ENCODE assay signal across 8 cellular contexts in genomic region chr16:69823831-69824563, GRCh38.
DNase-seq lines count a peak whose midpoint lies in the region; ATAC-seq and TF ChIP-seq lines count a peak whose summit lies in the region.

No MANE protein-coding gene starts in this region.

- no peaks in the 10 kb centered on the region for H3K27me3 ChIP-seq in H7 (ENCODE audit: control insufficient read depth, insufficient read depth, low read length)
- H3K27me3 ChIP-seq in ascending aorta = no peaks in the 10 kb centered on the region

- TF ChIP-seq CTCF in ascending aorta (IDR thresholded peaks at IDR 0.05) (no peak), natural killer cell (IDR thresholded peaks at IDR 0.05) (no peak)

- H3K4me3 Mint-ChIP-seq in natural killer cell = peak overlapping the region; percentile 41

- H3K27ac ChIP-seq in ascending aorta = peak overlapping the region; percentile 31 to 49

- H3K27ac Mint-ChIP-seq in natural killer cell = peak overlapping the region; percentile 24 to 30

- H3K36me3 ChIP-seq in H7 (replicated peaks; ENCODE audit: control insufficient read depth, insufficient read depth, low read length) = no peaks in the 10 kb centered on the region
- H3K36me3 ChIP-seq in ascending aorta = no peaks in the 10 kb centered on the region

- peak; percentile 27 for DNase-seq in H7
- no peak for DNase-seq in ascending aorta (ENCODE audit: low spot score in 2 of 2)
- DNase-seq in natural killer cell = no peak
- DNase-seq in SIG-M5 (lab: John Stamatoyannopoulos, UW) = no peak
- no peak for DNase-seq in NCI-H446 (lab: John Stamatoyannopoulos, UW)
- DNase-seq in LoVo (ENCODE audit: low spot score) = no peak

- no peaks in the 10 kb centered on the region for H3K27me3 Mint-ChIP-seq in natural killer cell (ENCODE audit: low read depth in 2 of 2)

- peaks cover 4 to 14% of the 10 kb centered on the region in 2 donors for H3K4me1 ChIP-seq in ascending aorta

- ATAC-seq in GM18508 (IDR thresholded peaks at IDR 0.05; ENCODE audit: insufficient read depth, unreplicated experiment) (peak; percentile 57), natural killer cell (no peak), GM19455 (IDR thresholded peaks at IDR 0.05; ENCODE audit: unreplicated experiment) (no peak)

- H3K9me3 ChIP-seq in ascending aorta = no peaks in the 10 kb centered on the region

- intact Hi-C loops in ascending aorta (cut with DNase I) = no loop called here
- intact Hi-C loops in natural killer cell (cut with micrococcal nuclease) = no loop called here

- H3K4me3 ChIP-seq in H7 (ENCODE audit: insufficient read depth, low read depth, low read length) (no peak overlapping the region), ascending aorta (peak overlapping the region in 1 of 2 donors; percentile 5)

- H3K4me1 Mint-ChIP-seq in natural killer cell = peaks cover 11 to 12% of the 10 kb centered on the region in 2 donors

- no peaks in the 10 kb centered on the region for H3K9me3 Mint-ChIP-seq in natural killer cell

- H3K36me3 Mint-ChIP-seq in natural killer cell = peaks cover 6% of the 10 kb centered on the region
